1 cellular context compared by ENCODE assay signal in genomic region chr11:78022397-78023396, GRCh38.
TF ChIP-seq lines count a peak whose summit lies in the region.

Gene KCTD14, minus strand, starts transcription at chr11:78023276. Its CDS starts 27 bp downstream, at chr11:78023249.

TF ChIP-seq in HepG2, 621 proteins besides CTCF, POLR2A, EP300 and RAD21 (continued from another document and continues in another):
- no peak for TF ChIP-seq ZSCAN5A (CRISPR knock-in tag; IDR thresholded peaks at IDR 0.05; ENCODE audit: borderline replicate concordance)
- TF ChIP-seq IRF2 (CRISPR knock-in tag; IDR thresholded peaks at IDR 0.05), result peak; percentile 37; the same call in 1 of the 2 replicates
- TF ChIP-seq CCAR2 (optimal IDR thresholded peaks at IDR 0.05; ENCODE audit: low read depth, low read length), result no peak
- no peak for TF ChIP-seq SUZ12 (IDR thresholded peaks at IDR 0.05; ENCODE audit: low read depth, low read length)
- TF ChIP-seq SIN3A (IDR thresholded peaks at IDR 0.05; ENCODE audit: borderline replicate concordance, low read depth, low read length), result peak; percentile 13; the same call in 1 of the 2 replicates
- peak; percentile 75 for TF ChIP-seq ZNF883 (CRISPR knock-in tag; IDR thresholded peaks at IDR 0.05; ENCODE audit: not compliant biosample characterization)
- no peak for TF ChIP-seq ZNF180 (CRISPR knock-in tag; IDR thresholded peaks at IDR 0.05; ENCODE audit: borderline replicate concordance, low read depth)
- TF ChIP-seq ZNF552 (CRISPR knock-in tag; IDR thresholded peaks at IDR 0.05; ENCODE audit: borderline replicate concordance), result no peak
- peak; percentile 36; the same call in 1 of the 2 replicates for TF ChIP-seq ARID4A (CRISPR knock-in tag; IDR thresholded peaks at IDR 0.05; ENCODE audit: borderline replicate concordance)
- 0 out of 2 replicates have a peak, but pooled peaks have one; percentile 77 for TF ChIP-seq LBX2 (CRISPR knock-in tag; IDR thresholded peaks at IDR 0.05; ENCODE audit: borderline replicate concordance)
- no peak for TF ChIP-seq MAFG (CRISPR knock-in tag; IDR thresholded peaks at IDR 0.05)
- TF ChIP-seq HOMEZ (CRISPR knock-in tag; IDR thresholded peaks at IDR 0.05; ENCODE audit: low read depth), result no peak
- peak; percentile 75; the same call in 1 of the 2 replicates for TF ChIP-seq PATZ1 (CRISPR knock-in tag; IDR thresholded peaks at IDR 0.05)
- TF ChIP-seq ZUFSP (CRISPR knock-in tag; IDR thresholded peaks at IDR 0.05; ENCODE audit: borderline replicate concordance), result no peak
- peak; percentile 73; the same call in 1 of the 2 replicates for TF ChIP-seq ZNF563 (CRISPR knock-in tag; IDR thresholded peaks at IDR 0.05)
- no peak for TF ChIP-seq TRIM22 (IDR thresholded peaks at IDR 0.05)
- no peak for TF ChIP-seq FOSL2 (CRISPR knock-in tag; IDR thresholded peaks at IDR 0.05)
- TF ChIP-seq ZNF510 (CRISPR knock-in tag; IDR thresholded peaks at IDR 0.05; ENCODE audit: low read depth), result 0 out of 2 replicates have a peak, but pooled peaks have one; percentile 56
- TF ChIP-seq ZC3H13 (CRISPR knock-in tag; IDR thresholded peaks at IDR 0.05), result no peak
- TF ChIP-seq ZNF891 (CRISPR knock-in tag; IDR thresholded peaks at IDR 0.05), result peak; percentile 69; the same call in 1 of the 2 replicates
- no peak for TF ChIP-seq FOSL1 (CRISPR knock-in tag; IDR thresholded peaks at IDR 0.05; ENCODE audit: borderline replicate concordance)
- TF ChIP-seq MAF1 (CRISPR knock-in tag; IDR thresholded peaks at IDR 0.05; ENCODE audit: borderline replicate concordance), result no peak
- TF ChIP-seq SMYD3 (CRISPR knock-in tag; IDR thresholded peaks at IDR 0.05), result no peak
- TF ChIP-seq ZNF496 (CRISPR knock-in tag; IDR thresholded peaks at IDR 0.05; ENCODE audit: insufficient replicate concordance), result no peak
- TF ChIP-seq CERS6 (CRISPR knock-in tag; IDR thresholded peaks at IDR 0.05), result no peak
- no peak for TF ChIP-seq ZNF597 (CRISPR knock-in tag; IDR thresholded peaks at IDR 0.05)
- TF ChIP-seq AGO1 (IDR thresholded peaks at IDR 0.05; ENCODE audit: low read depth, low read length, poor library complexity, severe bottlenecking), result no peak
- TF ChIP-seq AHDC1 (CRISPR knock-in tag; IDR thresholded peaks at IDR 0.05; ENCODE audit: borderline replicate concordance), result 0 out of 2 replicates have a peak, but pooled peaks have one; percentile 52
- no peak for TF ChIP-seq SIN3B (IDR thresholded peaks at IDR 0.05; ENCODE audit: low read length)
- no peak for TF ChIP-seq SMC3 (IDR thresholded peaks at IDR 0.05; ENCODE audit: low read length)
- TF ChIP-seq DPF2 (CRISPR knock-in tag; IDR thresholded peaks at IDR 0.05; ENCODE audit: borderline replicate concordance, low read depth), result no peak
- peak; percentile 79; the same call in 1 of the 2 replicates for TF ChIP-seq ZNF691 (CRISPR knock-in tag; IDR thresholded peaks at IDR 0.05; ENCODE audit: borderline replicate concordance, low read depth)
- 0 out of 2 replicates have a peak, but pooled peaks have one; percentile 28 for TF ChIP-seq GATA4 (IDR thresholded peaks at IDR 0.05; ENCODE audit: borderline replicate concordance, low read depth)
- no peak for TF ChIP-seq RCOR2 (CRISPR knock-in tag; IDR thresholded peaks at IDR 0.05)
- TF ChIP-seq ZNF577 (CRISPR knock-in tag; IDR thresholded peaks at IDR 0.05; ENCODE audit: borderline replicate concordance, low read depth), result no peak
